In the genomic region with DNA sequence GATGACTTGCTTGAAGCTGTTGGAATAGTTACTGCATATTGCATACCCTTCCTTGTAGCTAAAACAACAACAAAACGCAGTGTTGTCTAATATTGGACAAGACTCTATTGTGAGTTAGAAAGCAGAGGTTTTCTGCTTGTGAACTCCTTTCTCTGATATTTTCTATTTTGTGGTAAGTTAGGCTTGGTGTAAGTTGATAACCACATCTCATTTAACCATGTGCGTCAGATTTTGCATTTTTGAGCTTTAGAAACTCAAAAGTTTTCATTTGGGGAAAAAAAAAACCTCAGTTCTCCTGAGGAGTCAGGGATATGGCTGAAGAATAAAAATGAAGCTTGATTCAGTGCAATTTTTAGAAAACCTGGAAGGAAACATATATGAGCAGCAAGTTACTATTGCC, we compare ENCODE assay signal across 8 cellular contexts. TPM values are rescaled to one million over a fixed set of nuclear protein-coding genes. Genes with fewer than 3 reads are reported as not detected.
A peak's percentile ranks its signal among the peaks of the same experiment; 100 is the strongest.
DNase-seq lines count a peak whose midpoint lies in the region; ATAC-seq, FAIRE-seq and TF ChIP-seq lines count a peak whose summit lies in the region.

No MANE protein-coding gene starts in this region.

- TF ChIP-seq POLR2A in A549 (IDR thresholded peaks at IDR 0.05; ENCODE audit: low read length), result no peak

- H3K9me3 ChIP-seq in A549 (no peaks in the 10 kb centered on the region), mucosa of stomach (ENCODE audit: control insufficient read depth, low read length) (no peaks in the 10 kb centered on the region)

- H3K4me3 Mint-ChIP-seq in central memory CD8-positive, alpha-beta T cell, result peak overlapping the region; percentile 95

- peak overlapping the region; percentile 81 for H3K4me3 ChIP-seq in A549
- peak overlapping the region; percentile 90 for H3K4me3 ChIP-seq in Jurkat, Clone E6-1 (ENCODE audit: low read length)
- H3K4me3 ChIP-seq in mucosa of stomach (ENCODE audit: low read length), result peak overlapping the region; percentile 39

- H3K9me3 Mint-ChIP-seq in central memory CD8-positive, alpha-beta T cell, result no peaks in the 10 kb centered on the region

- no peak for TF ChIP-seq EP300 in A549 (IDR thresholded peaks at IDR 0.05)

- WGBS in A549 (ENCODE audit: missing lambda C conversion rate), result 14% methylated on average over 2 of the region's 2 CpGs

- POLR2A ChIA-PET in A549 (lab: Yijun Ruan, JAX), result interaction anchor here (0.5 to 1.6 kb wide), 3 partner anchors 86 to 245 kb away, joined by 3 to 5 read pairs (median 3); a partner anchor contains a TSS

- CTCF ChIA-PET in A549 (lab: Yijun Ruan, JAX), result interaction anchor here (0.7 to 1.3 kb wide), 7 partner anchors 9 to 93 kb away, joined by 3 to 7 read pairs (median 3); no protein-coding TSS in a partner anchor

- peak overlapping the region; percentile 90 to 93 for H3K27ac ChIP-seq in A549

- TF ChIP-seq CTCF in A549 (IDR thresholded peaks at IDR 0.05), result no peak
- TF ChIP-seq CTCF in D721Med (IDR thresholded peaks at IDR 0.05; ENCODE audit: insufficient read depth, missing control alignments), result no peak

- H3K27me3 ChIP-seq in mucosa of stomach (ENCODE audit: control insufficient read depth, insufficient read depth, low read length), result no peaks in the 10 kb centered on the region

- peak overlapping the region; percentile 100 for H3K9ac ChIP-seq in mucosa of stomach (ENCODE audit: low read length)

- H3K4me1 ChIP-seq in A549 (peaks cover 21% of the 10 kb centered on the region), mucosa of stomach (ENCODE audit: control insufficient read depth, insufficient read depth, low read length) (peaks cover 18% of the 10 kb centered on the region)

- no peaks in the 10 kb centered on the region for H3K27me3 Mint-ChIP-seq in central memory CD8-positive, alpha-beta T cell

- peak overlapping the region; percentile 79 for H3K27ac Mint-ChIP-seq in central memory CD8-positive, alpha-beta T cell (ENCODE audit: low read depth)

- no peak for FAIRE-seq in A549 (lab: Jason Lieb, UNC)
- no peak for FAIRE-seq in D721Med (lab: Jason Lieb, UNC)

- ATAC-seq in A549 (no peak), GM19452 (IDR thresholded peaks at IDR 0.05; ENCODE audit: unreplicated experiment) (no peak)
- no peak for ATAC-seq in central memory CD8-positive, alpha-beta T cell (replicated peaks; ENCODE audit: extremely low read depth, poor library complexity, severe bottlenecking)

- no peaks in the 10 kb centered on the region for H3K36me3 ChIP-seq in mucosa of stomach (ENCODE audit: control insufficient read depth, insufficient read depth, low read length)

- peak overlapping the region; percentile 86 for H3K4me2 ChIP-seq in A549

- peaks cover 59% of the 10 kb centered on the region for H3K4me1 Mint-ChIP-seq in central memory CD8-positive, alpha-beta T cell

- no peak for DNase-seq in A549 (ENCODE audit: low read depth in 1 of 2, low spot score in 1 of 2)
- no peak for DNase-seq in Jurkat, Clone E6-1 (ENCODE audit: low read depth, low spot score)
- DNase-seq in central memory CD8-positive, alpha-beta T cell (ENCODE audit: low spot score in 2 of 2), result no peak
- no peak for DNase-seq in Ammon's horn (ENCODE audit: low spot score)
- no peak for DNase-seq in GF-D8 (lab: John Stamatoyannopoulos, UW)
- DNase-seq in D721Med (ENCODE audit: insufficient read length, low spot score), result no peak

- no peak for TF ChIP-seq RAD21 in A549 (conservative IDR thresholded peaks at IDR 0.05 in 1 of 2, IDR thresholded peaks at IDR 0.05 in 1 of 2)

- peaks cover 50% of the 10 kb centered on the region for H3K36me3 Mint-ChIP-seq in central memory CD8-positive, alpha-beta T cell (ENCODE audit: insufficient read depth)

TF ChIP-seq in A549, 52 proteins besides CTCF, POLR2A, EP300 and RAD21:
- TF ChIP-seq POLR2AphosphoS2 (conservative IDR thresholded peaks at IDR 0.05; ENCODE audit: low read length), result no peak; the same call in 1 of the 2 replicates
- TF ChIP-seq MYC (IDR thresholded peaks at IDR 0.05; ENCODE audit: borderline replicate concordance, low read length), result 0 out of 2 replicates have a peak, but pooled peaks have one; percentile 34
TF ChIP-seq in A549: peak in this region for 1.

RNA-seq across cellular contexts. Expression of a gene that starts 1.5 kb away (rescaled TPM):
- 127 and 138 TPM in 2 replicates for polyA plus RNA-seq in A549 (2011; rRNA removed)
- polyA plus RNA-seq in A549 (2012; cell fraction: cytosol; rRNA removed), result 34.6 and 34.8 TPM in 2 replicates
- polyA plus RNA-seq in A549 (2012; cell fraction: nucleus; rRNA removed), result 39.2 and 46.0 TPM in 2 replicates
- 92.6 to 95.5 TPM (median 94.7 TPM) in 3 replicates for polyA plus RNA-seq in A549 (2017; fragmentation: RNase III; extraction: RNeasy Plus Mini Kit Qiagen cat#74134 plus additional on column Dnase treatment)
- 146 and 162 TPM in 2 replicates for polyA minus RNA-seq in A549 (2011; rRNA and poly(A)+ RNA removed)
- 141 TPM for polyA plus RNA-seq in Jurkat, Clone E6-1 (2012; ENCODE audit: insufficient read depth, insufficient read length)

Comparison
In these comparisons a context has a peak if more than half of its experiments do, and no peak if none do; other contexts are left out.
1. H3K4me3 ChIP-seq: peak in every context shown above with its lines; median percentile 90 in Jurkat, Clone E6-1; 81 in A549; 39 in mucosa of stomach.